23 cellular contexts compared by ENCODE assay signal in the genomic region with DNA sequence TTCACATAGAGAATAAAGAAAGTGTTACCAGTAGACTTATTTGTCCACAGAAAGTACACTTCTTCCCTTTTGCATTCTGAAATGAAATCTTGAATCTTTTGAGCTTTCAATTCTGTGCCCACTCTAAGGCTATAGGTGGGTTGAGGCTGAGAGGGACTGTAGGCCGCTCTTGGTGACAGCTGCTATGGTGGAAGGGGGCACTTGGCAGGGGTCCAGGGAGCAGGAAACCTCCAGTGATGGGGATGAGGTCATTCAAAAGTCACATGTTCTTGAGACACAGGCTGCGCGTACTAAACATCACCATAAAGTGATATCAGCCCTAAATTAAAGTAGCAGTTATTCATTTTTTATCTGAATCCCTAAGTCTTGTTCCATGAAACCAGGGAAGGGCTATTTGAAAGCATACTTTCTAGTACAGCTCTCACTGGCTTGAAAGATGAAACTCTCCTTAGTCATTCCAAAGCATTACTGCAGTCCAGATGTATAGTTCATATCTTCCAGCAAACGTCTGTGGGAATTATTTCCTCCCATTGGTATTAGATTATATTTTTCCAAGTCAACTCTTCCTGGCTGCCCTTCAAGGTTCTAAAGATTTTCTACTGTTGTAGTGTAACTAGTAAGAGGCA.
A peak's percentile ranks its signal among the peaks of the same experiment; 100 is the strongest.
DNase-seq lines count a peak whose midpoint lies in the region; ATAC-seq and TF ChIP-seq lines count a peak whose summit lies in the region.
"Had no signal": no experiment of that assay in that cellular context is flagged by ENCODE, and none has a peak within 500 bp of the region (broad histone marks: within the 10 kb centered on the region; RNA-seq: fewer than 3 reads in every experiment).

No MANE protein-coding gene starts in this region.

- TF ChIP-seq CTCF in epithelial cell of esophagus (IDR thresholded peaks at IDR 0.05; ENCODE audit: insufficient read depth, low read depth, low read length, missing control alignments) (no peak), osteocyte (IDR thresholded peaks at IDR 0.05) (no peak)

- H3K36me3 Mint-ChIP-seq in osteocyte (ENCODE audit: unreplicated experiment): no peaks in the 10 kb centered on the region
- H3K36me3 Mint-ChIP-seq: activated naive CD4-positive, alpha-beta T cell treated with anti-CD3 and anti-CD28 coated beads, Interleukin-2, amount 10 ng/mL, durations not matched to agents 7 days and 5 days; naive thymus-derived CD4-positive, alpha-beta T cell had no signal

- in situ Hi-C loops in KBM-7 (cut with MboI; ENCODE audit: low pct_unique_long_range_greater_than_20kb, low sequenced_read_pairs): no loop called here

- peaks cover 5% of the 10 kb centered on the region for H3K9me3 Mint-ChIP-seq in osteocyte (ENCODE audit: unreplicated experiment)
- H3K9me3 Mint-ChIP-seq: activated naive CD4-positive, alpha-beta T cell treated with anti-CD3 and anti-CD28 coated beads, Interleukin-2, amount 10 ng/mL, durations not matched to agents 7 days and 5 days; activated T-cell treated with anti-CD3 and anti-CD28 coated beads, Interleukin-2, amount 50 U/mL, for 4 hours; GM23338 had no signal

- DNase-seq in ELR (ENCODE audit: low read depth) (peak; percentile 73), M059J (ENCODE audit: low read depth) (peak; percentile 35), epithelial cell of esophagus (ENCODE audit: low read depth) (peak; percentile 30), osteocyte (ENCODE audit: extremely low spot score, unreplicated experiment) (no peak), amygdala (lab: John Stamatoyannopoulos, UW) (no peak), KBM-7 (no peak)
- DNase-seq: activated CD8-positive, alpha-beta T cell treated with anti-CD3 and anti-CD28 coated beads for 36 hours; activated naive CD4-positive, alpha-beta T cell treated with anti-CD3 and anti-CD28 coated beads, Interleukin-2, amount 10 ng/mL, durations not matched to agents 7 days and 5 days; activated T-cell treated with anti-CD3 and anti-CD28 coated beads, Interleukin-2, amount 50 U/mL, for 4 hours; dorsolateral prefrontal cortex; erythroblast; islet precursor cell; MV-4-11; naive thymus-derived CD4-positive, alpha-beta T cell; NCI-H2029; NCI-H526; T-helper 17 cell had no signal

- no peak overlapping the region for H3K4me3 ChIP-seq in epithelial cell of esophagus (ENCODE audit: low read length)
- H3K4me3 ChIP-seq: breast epithelium, dorsolateral prefrontal cortex, GM23338, SJSA1, thoracic aorta had no signal

- H3K4me3 Mint-ChIP-seq in osteocyte (ENCODE audit: unreplicated experiment): no peak overlapping the region
- H3K4me3 Mint-ChIP-seq: activated CD8-positive, alpha-beta T cell treated with anti-CD3 and anti-CD28 coated beads for 36 hours; activated naive CD4-positive, alpha-beta T cell treated with anti-CD3 and anti-CD28 coated beads, Interleukin-2, amount 10 ng/mL, durations not matched to agents 7 days and 5 days; activated T-cell treated with anti-CD3 and anti-CD28 coated beads, Interleukin-2, amount 50 U/mL, for 4 hours; GM23338; naive thymus-derived CD4-positive, alpha-beta T cell; T-helper 17 cell had no signal

- H3K4me1 Mint-ChIP-seq in osteocyte (ENCODE audit: unreplicated experiment): peaks cover 23% of the 10 kb centered on the region
- H3K4me1 Mint-ChIP-seq: activated naive CD4-positive, alpha-beta T cell treated with anti-CD3 and anti-CD28 coated beads, Interleukin-2, amount 10 ng/mL, durations not matched to agents 7 days and 5 days; GM23338; naive thymus-derived CD4-positive, alpha-beta T cell; T-helper 17 cell had no signal

- no peaks in the 10 kb centered on the region for H3K27me3 Mint-ChIP-seq in osteocyte (ENCODE audit: unreplicated experiment)
- H3K27me3 Mint-ChIP-seq: activated naive CD4-positive, alpha-beta T cell treated with anti-CD3 and anti-CD28 coated beads, Interleukin-2, amount 10 ng/mL, durations not matched to agents 7 days and 5 days; progenitor cell of endocrine pancreas; T-helper 17 cell had no signal

- no peak for ATAC-seq in HG03442 (IDR thresholded peaks at IDR 0.05; ENCODE audit: unreplicated experiment)
- ATAC-seq: activated CD8-positive, alpha-beta T cell treated with anti-CD3 and anti-CD28 coated beads for 36 hours; activated T-cell treated with anti-CD3 and anti-CD28 coated beads, Interleukin-2, amount 50 U/mL, for 4 hours; GM23338; naive thymus-derived CD4-positive, alpha-beta T cell; T-helper 17 cell had no signal

- H3K27ac Mint-ChIP-seq in osteocyte (ENCODE audit: unreplicated experiment): peak overlapping the region; percentile 43
- H3K27ac Mint-ChIP-seq: activated CD8-positive, alpha-beta T cell treated with anti-CD3 and anti-CD28 coated beads for 36 hours; activated naive CD4-positive, alpha-beta T cell treated with anti-CD3 and anti-CD28 coated beads, Interleukin-2, amount 10 ng/mL, durations not matched to agents 7 days and 5 days; GM23338; naive thymus-derived CD4-positive, alpha-beta T cell; progenitor cell of endocrine pancreas; T-helper 17 cell had no signal

Comparison
In these comparisons a context has a peak if more than half of its experiments do, and no peak if none do; other contexts are left out.
1. DNase-seq: peak in ELR (single experiment), M059J (single experiment) and epithelial cell of esophagus (single experiment); none in osteocyte (single experiment), amygdala (0 of 56) and KBM-7 (single experiment).